9 cellular contexts compared by ENCODE assay signal in the genomic region with DNA sequence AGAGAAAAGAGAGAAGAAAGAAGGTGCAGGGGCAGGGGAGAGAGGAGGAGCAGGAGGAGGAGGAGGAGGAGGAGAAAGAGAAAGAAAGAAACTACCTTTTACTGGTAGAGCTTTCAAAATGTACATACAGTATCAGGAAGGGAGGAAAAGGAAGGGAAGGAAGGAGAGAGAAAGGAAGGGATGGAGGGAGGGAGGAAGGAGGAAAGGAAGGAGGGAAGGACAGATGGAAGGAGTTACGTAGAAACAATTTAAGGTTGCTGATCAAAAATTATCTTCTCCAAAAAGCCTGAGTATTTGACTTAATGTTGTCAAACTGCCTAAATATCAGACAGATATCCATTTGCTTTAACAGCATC. TPM values are rescaled to one million over a fixed set of nuclear protein-coding genes. Genes with fewer than 3 reads are reported as not detected.
DNase-seq lines count a peak whose midpoint lies in the region; ATAC-seq and TF ChIP-seq lines count a peak whose summit lies in the region.
"Had no signal": no experiment of that assay in that cellular context is flagged by ENCODE, and none has a peak within 500 bp of the region (broad histone marks: within the 10 kb centered on the region; RNA-seq: fewer than 3 reads in every experiment).

No MANE protein-coding gene starts in this region.

- H3K79me2 ChIP-seq in fibroblast of lung (ENCODE audit: control insufficient read depth, insufficient read depth, low read length): no peaks in the 10 kb centered on the region

- H3K4me2 ChIP-seq in fibroblast of lung (ENCODE audit: extremely low read depth, insufficient read depth, low read length): peak overlapping the region; percentile 65

- no peaks in the 10 kb centered on the region for H3K4me1 ChIP-seq in fibroblast of lung (ENCODE audit: control insufficient read depth, extremely low read depth, insufficient read depth, low read length)

- H3K27ac ChIP-seq in fibroblast of lung (ENCODE audit: insufficient read depth, low read length): no peak overlapping the region

- H3K9me3 ChIP-seq in fibroblast of lung (ENCODE audit: control insufficient read depth, insufficient read depth, low read depth, low read length): no peaks in the 10 kb centered on the region

- H3K9ac ChIP-seq in fibroblast of lung (ENCODE audit: insufficient read depth, low read length): no peak overlapping the region

- H3K36me3 ChIP-seq in fibroblast of lung (ENCODE audit: control insufficient read depth, insufficient read depth, low read length): no peaks in the 10 kb centered on the region

- ATAC-seq in GM21825 (IDR thresholded peaks at IDR 0.05; ENCODE audit: unreplicated experiment): peak; percentile 27
- ATAC-seq in HG03460 (IDR thresholded peaks at IDR 0.05; ENCODE audit: unreplicated experiment): peak; percentile 21

- H2AFZ ChIP-seq in fibroblast of lung (ENCODE audit: low read length): no peak overlapping the region

- no peaks in the 10 kb centered on the region for H3K27me3 ChIP-seq in fibroblast of lung (ENCODE audit: control insufficient read depth, insufficient read depth, low read length)

- TF ChIP-seq CTCF in fibroblast of lung (conservative IDR thresholded peaks at IDR 0.05 in 1 of 2, IDR thresholded peaks at IDR 0.05 in 1 of 2; ENCODE audit: low read depth in 1 of 2, low read length in 2 of 2): no peak

- H4K20me1 ChIP-seq in fibroblast of lung (ENCODE audit: control insufficient read depth, extremely low read depth, insufficient read depth, low read length): no peaks in the 10 kb centered on the region

- DNase-seq in fibroblast of lung (ENCODE audit: low read depth in 2 of 2): no peak
- no peak for DNase-seq in activated CD4-positive, alpha-beta T cell treated with anti-CD3 and anti-CD28 coated beads for 4 hours
- no peak for DNase-seq in NCI-H524 treated with DMSO at 0.1 percent for 48 hours (lab: John Stamatoyannopoulos, UW)
- DNase-seq in DMS53 treated with DMSO at 0.1 percent for 48 hours (lab: John Stamatoyannopoulos, UW; ENCODE audit: unreplicated experiment): no peak
- DNase-seq in hippocampal formation (lab: John Stamatoyannopoulos, UW): no peak
- DNase-seq: C1 segment of cervical spinal cord had no signal

- H3K4me3 ChIP-seq in GM08714 (ENCODE audit: low read length) (peak overlapping the region; percentile 29; the same call in 1 of the 2 replicates), fibroblast of lung (replicated peaks in 1 of 4; ENCODE audit: control extremely low read depth in 1 of 4, insufficient read depth in 1 of 4, low read depth in 3 of 4, low read length in 4 of 4) (no peak overlapping the region)

RNA-seq across cellular contexts. Expression of gene TBC1D9, which starts 13.4 kb away (rescaled TPM):
- total RNA-seq in fibroblast of lung: 25.4 and 36.3 TPM in 2 replicates
- 17.3 and 18.6 TPM in 2 replicates for polyA plus RNA-seq in fibroblast of lung
- 13.2 and 14.7 TPM in 2 replicates for polyA plus RNA-seq in fibroblast of lung (2012)
- polyA minus RNA-seq in fibroblast of lung (ENCODE audit: low replicate concordance): 20.5 and 40.4 TPM in 2 replicates
